ENCODE assay signal across 9 cellular contexts in the genomic region with DNA sequence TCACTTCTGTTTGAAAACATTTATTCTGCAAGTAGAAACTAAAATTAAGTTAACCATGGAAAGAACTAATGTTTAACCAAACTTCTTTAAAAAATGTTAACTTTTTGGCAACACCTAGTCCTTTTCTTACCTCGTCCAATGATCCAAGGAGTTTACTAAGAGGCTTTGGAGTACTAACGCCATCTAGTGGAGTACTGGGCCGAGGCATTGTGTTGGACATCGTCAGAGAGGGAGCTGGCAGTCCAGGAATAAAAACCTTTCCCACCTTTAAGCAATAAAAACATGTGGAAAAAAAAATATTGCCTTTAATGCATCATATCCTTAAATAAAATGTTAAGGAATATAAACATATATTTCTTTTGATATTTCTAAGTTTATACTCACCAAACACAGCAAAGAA. TPM values are rescaled to one million over a fixed set of nuclear protein-coding genes. Genes with fewer than 3 reads are reported as not detected.
DNase-seq lines count a peak whose midpoint lies in the region; ATAC-seq and TF ChIP-seq lines count a peak whose summit lies in the region.
"Not testable (repeated sequence)": the region's sequence is repeated elsewhere in the genome, so short reads cannot be mapped to it uniquely, and the experiment has no call there.
"Had no signal": no experiment of that assay in that cellular context is flagged by ENCODE, and none has a peak within 500 bp of the region (broad histone marks: within the 10 kb centered on the region; RNA-seq: fewer than 3 reads in every experiment).

No MANE protein-coding gene starts in this region.

- H3K23me2 ChIP-seq in H9 (ENCODE audit: insufficient read length, low read depth, low read length, poor library complexity, severe bottlenecking) = not testable (repeated sequence)

- not testable (repeated sequence) for H4K20me1 ChIP-seq in H9 (ENCODE audit: control insufficient read depth, insufficient read depth, insufficient read length)

- not testable (repeated sequence) for DNase-seq in BJ (ENCODE audit: low read depth); H9; foreskin keratinocyte
- DNase-seq in NCI-H69 (lab: John Stamatoyannopoulos, UW) (peak; percentile 11), WTC11 (ENCODE audit: low spot score) (peak; percentile 56), body of pancreas (peak; percentile 41 to 63 (median 57)), myocyte (ENCODE audit: low read depth) (peak; percentile 18)
- DNase-seq in stimulated activated CD4-positive, alpha-beta T cell treated with anti-CD3 and anti-CD28 coated beads, TNF-alpha, amount 100 ng/mL, for 24 hours (ENCODE audit: low read depth in 3 of 3) = peak in 2 of 3 experiments; percentile 7 to 13

- peaks cover 24 to 67% (median 53%) of the 10 kb centered on the region in 3 experiments; a peak in 6 of 7 replicates for H3K36me3 Mint-ChIP-seq in H9 (ENCODE audit: insufficient read depth in 1 of 3, low read depth in 3 of 3)
- peaks cover 63% of the 10 kb centered on the region for H3K36me3 Mint-ChIP-seq in WTC11

- not testable (repeated sequence) for H3K4me2 ChIP-seq in H9 (ENCODE audit: insufficient read depth, insufficient read length, low read length)

- H3K79me2 ChIP-seq in H9 (ENCODE audit: insufficient read depth, low read length) = not testable (repeated sequence)

- H2AFZ ChIP-seq in H9 (ENCODE audit: low read length) = not testable (repeated sequence)

- no CpG with 5 or more reads among the region's 4 CpGs for WGBS in H9 (ENCODE audit: extremely low coverage, insufficient read length, low lambda C conversion rate)
- 4% methylated on average over 4 of the region's 4 CpGs for WGBS in body of pancreas, 2 donors

- H3K4me1 Mint-ChIP-seq in H9, WTC11: not testable (repeated sequence)

- not testable (repeated sequence) for H2BK12ac ChIP-seq in H9 (ENCODE audit: insufficient read length, low read depth, low read length)

- not testable (repeated sequence) for H3K27me3 Mint-ChIP-seq in H9 (ENCODE audit: low read depth); WTC11 (ENCODE audit: low read depth)

- intact Hi-C loops in body of pancreas (cut with DNase I) = not testable (repeated sequence)

- H4K5ac ChIP-seq in H9 (ENCODE audit: insufficient read length, low read depth, low read length) = not testable (repeated sequence)

- H3K79me1 ChIP-seq in H9 (ENCODE audit: insufficient read depth, low read depth, low read length, poor library complexity, severe bottlenecking) = not testable (repeated sequence)

- ATAC-seq in WTC11 (peak; percentile 74), foreskin keratinocyte (peak; percentile 46)
- not testable (repeated sequence) for ATAC-seq in body of pancreas

- H2AK5ac ChIP-seq in H9 (ENCODE audit: insufficient read length, low read length) = not testable (repeated sequence)

- CTCF ChIA-PET in BJ (lab: Yijun Ruan, JAX); WTC11 (lab: Charles Lee): not testable (repeated sequence)

- not testable (repeated sequence) for H2BK5ac ChIP-seq in H9 (ENCODE audit: insufficient read length, low read length)

- not testable (repeated sequence) for TF ChIP-seq POLR2A in body of pancreas (IDR thresholded peaks at IDR 0.05)

- not testable (repeated sequence) for H3K9me3 ChIP-seq in H9 (ENCODE audit: control insufficient read depth, low read depth, low read length); body of pancreas

- not testable (repeated sequence) for H3K27ac ChIP-seq in H9 (ENCODE audit: insufficient read length, low read depth, low read length); body of pancreas; foreskin keratinocyte

- not testable (repeated sequence) for H3K4ac ChIP-seq in H9 (ENCODE audit: low read depth, low read length)

- H3K27ac Mint-ChIP-seq in H9, WTC11: not testable (repeated sequence)

- H3K36me3 ChIP-seq in BJ (ENCODE audit: control insufficient read depth, insufficient read depth, low read length); body of pancreas (replicated peaks in 1 of 2; ENCODE audit: insufficient read depth in 1 of 2, low read depth in 2 of 2): not testable (repeated sequence)

- POLR2A ChIA-PET in BJ (lab: Charles Lee); WTC11 (lab: Charles Lee): not testable (repeated sequence)

- H3K4me3 ChIP-seq in BJ (ENCODE audit: low read depth, low read length); body of pancreas: not testable (repeated sequence)

- not testable (repeated sequence) for H3K56ac ChIP-seq in H9 (ENCODE audit: insufficient read length, low read depth, low read length)

- not testable (repeated sequence) for H3K9ac ChIP-seq in H9 (ENCODE audit: extremely low read depth, insufficient read length, low read length)

- H3K27me3 ChIP-seq in BJ (ENCODE audit: control insufficient read depth, insufficient read depth, low read length); H9 (ENCODE audit: insufficient read depth, low read length); body of pancreas; foreskin keratinocyte: not testable (repeated sequence)

- H3K14ac ChIP-seq in H9 (ENCODE audit: insufficient read depth, low read length) = not testable (repeated sequence)

- not testable (repeated sequence) for H2BK15ac ChIP-seq in H9 (ENCODE audit: low read depth, low read length)

- H3K18ac ChIP-seq in H9 (ENCODE audit: insufficient read length, low read depth, low read length) = not testable (repeated sequence)

- not testable (repeated sequence) for H2BK120ac ChIP-seq in H9 (ENCODE audit: low read depth, low read length, poor library complexity, severe bottlenecking)

- not testable (repeated sequence) for H4K8ac ChIP-seq in H9 (replicated peaks; ENCODE audit: insufficient read length, low read depth, low read length)

- H2BK20ac ChIP-seq in H9 (ENCODE audit: low read depth, low read length, poor library complexity, severe bottlenecking) = not testable (repeated sequence)

- not testable (repeated sequence) for H3K4me3 Mint-ChIP-seq in H9, WTC11

- TF ChIP-seq CTCF in BJ (IDR thresholded peaks at IDR 0.05; ENCODE audit: insufficient read depth, low read depth, low read length) (peak; percentile 42), H9 (conservative IDR thresholded peaks at IDR 0.05) (peak; percentile 66), body of pancreas (IDR thresholded peaks at IDR 0.05) (peak; percentile 9 to 63 (median 20)), foreskin keratinocyte (conservative IDR thresholded peaks at IDR 0.05) (peak; percentile 40)
- not testable (repeated sequence) for TF ChIP-seq CTCF in WTC11 (IDR thresholded peaks at IDR 0.05)

- H3K9me3 Mint-ChIP-seq in H9, WTC11: not testable (repeated sequence)

- H3K4me1 ChIP-seq in H9 (ENCODE audit: insufficient read depth, low read length); body of pancreas; foreskin keratinocyte: not testable (repeated sequence)

- not testable (repeated sequence) for H3K23ac ChIP-seq in H9 (ENCODE audit: insufficient read length, low read depth, low read length)

- not testable (repeated sequence) for H4K91ac ChIP-seq in H9 (ENCODE audit: insufficient read length, low read depth, low read length)

- H3T11ph ChIP-seq in H9 (ENCODE audit: low read length) = not testable (repeated sequence)

RNA-seq across cellular contexts. Expression of a gene that starts 33.3 kb away (rescaled TPM):
- polyA plus RNA-seq in BJ (2011; rRNA removed) (20.3 and 28.2 TPM in 2 replicates), foreskin keratinocyte (8.5 and 9.7 TPM in 2 replicates)
- 32.8 and 44.6 TPM in 2 replicates for polyA minus RNA-seq in BJ (2011; rRNA and poly(A)+ RNA removed)
- total RNA-seq in H9 (2021) (79.1 and 87.7 TPM in 2 replicates), WTC11 (2021) (96.9 to 122 TPM (median 97.1 TPM) in 3 replicates), body of pancreas (10 to 100 TPM; 40.2 to 67.2 TPM), foreskin keratinocyte (56.8 and 69.2 TPM in 2 replicates), myocyte (37.1 and 48.1 TPM in 2 replicates)
- polyA plus RNA-seq in myocyte (2012) = 11.1 TPM

RNA-seq across cellular contexts. Expression of a gene that starts 47.8 kb away (rescaled TPM):
- polyA plus RNA-seq in BJ (2011; rRNA removed) (0.07 and 0.11 TPM in 2 replicates), foreskin keratinocyte (0.02 TPM in 1 of 2 replicates, not detected in the other)
- 0.05 and 0.15 TPM in 2 replicates for polyA minus RNA-seq in BJ (2011; rRNA and poly(A)+ RNA removed)
- total RNA-seq in H9 (2021) (4.2 and 4.8 TPM in 2 replicates), WTC11 (2021) (5.7 to 7.3 TPM (median 6.9 TPM) in 3 replicates), body of pancreas (1 to 10 TPM; 7.9 to 9.6 TPM), foreskin keratinocyte (0.07 TPM in 1 of 2 replicates, not detected in the other), myocyte (0.21 and 0.35 TPM in 2 replicates)
- 4.5 TPM for polyA plus RNA-seq in myocyte (2012)
- polyA plus RNA-seq: naive thymus-derived CD8-positive, alpha-beta T cell had no signal
